Comparison of ENCODE assay signal across 11 cellular contexts in genomic region chr9:129608561-129609481, GRCh38. TPM values are rescaled to one million over a fixed set of nuclear protein-coding genes. Genes with fewer than 3 reads are reported as not detected.
DNase-seq lines count a peak whose midpoint lies in the region; ATAC-seq and TF ChIP-seq lines count a peak whose summit lies in the region.
"Had no signal": no experiment of that assay in that cellular context is flagged by ENCODE, and none has a peak within 500 bp of the region (broad histone marks: within the 10 kb centered on the region; RNA-seq: fewer than 3 reads in every experiment).

No MANE protein-coding gene starts in this region.

- no peaks in the 10 kb centered on the region for H3K9me3 Mint-ChIP-seq in MCF 10A (ENCODE audit: unreplicated experiment)
- no peaks in the 10 kb centered on the region for H3K9me3 Mint-ChIP-seq in natural killer cell treated with Interleukin-12 subunit alpha and Interleukin-12 subunit beta and Interleukin-15 and Interleukin-18, amount 100 ng/mL, for 72 hours
- H3K9me3 Mint-ChIP-seq: activated B cell treated with CpG ODN at 0.5 μM for 24 hours had no signal

- H3K27ac ChIP-seq in breast epithelium (peak overlapping the region; percentile 91 to 94), uterus (peak overlapping the region; percentile 89 to 90)
- H3K27ac ChIP-seq in effector memory CD4-positive, alpha-beta T cell (ENCODE audit: insufficient read depth, low read length, poor library complexity, severe bottlenecking), result peak overlapping the region; percentile 25

- H3K27me3 ChIP-seq in breast epithelium (no peaks in the 10 kb centered on the region), uterus (no peaks in the 10 kb centered on the region)
- no peaks in the 10 kb centered on the region for H3K27me3 ChIP-seq in effector memory CD4-positive, alpha-beta T cell (replicated peaks; ENCODE audit: control insufficient read depth, insufficient read depth, low read length, poor library complexity, severe bottlenecking)

- H3K27me3 Mint-ChIP-seq in MCF 10A (ENCODE audit: insufficient read depth, unreplicated experiment), result no peaks in the 10 kb centered on the region
- H3K27me3 Mint-ChIP-seq in natural killer cell treated with Interleukin-12 subunit alpha and Interleukin-12 subunit beta and Interleukin-15 and Interleukin-18, amount 100 ng/mL, for 72 hours, result peaks cover 0 to 2% of the 10 kb centered on the region in 2 donors

- no peak overlapping the region for H3K4me3 Mint-ChIP-seq in MCF 10A (ENCODE audit: unreplicated experiment)
- peak overlapping the region; percentile 36 for H3K4me3 Mint-ChIP-seq in natural killer cell treated with Interleukin-12 subunit alpha and Interleukin-12 subunit beta and Interleukin-15 and Interleukin-18, amount 100 ng/mL, for 72 hours

- H3K4me3 ChIP-seq in breast epithelium (no peak overlapping the region), uterus (no peak overlapping the region)
- no peak overlapping the region for H3K4me3 ChIP-seq in effector memory CD4-positive, alpha-beta T cell (ENCODE audit: insufficient read depth, low read depth, low read length, poor library complexity, severe bottlenecking)

- H3K9me3 ChIP-seq in breast epithelium (no peaks in the 10 kb centered on the region), uterus (no peaks in the 10 kb centered on the region)
- no peaks in the 10 kb centered on the region for H3K9me3 ChIP-seq in effector memory CD4-positive, alpha-beta T cell (ENCODE audit: control insufficient read depth, low read length)

- no peak for ATAC-seq in natural killer cell treated with Interleukin-12 subunit alpha and Interleukin-12 subunit beta and Interleukin-15 and Interleukin-18, amount 100 ng/mL, for 72 hours
- ATAC-seq in HG02759 (IDR thresholded peaks at IDR 0.05; ENCODE audit: unreplicated experiment), result no peak

- H3K27ac Mint-ChIP-seq in MCF 10A (ENCODE audit: low read depth, unreplicated experiment), result no peak overlapping the region
- peak overlapping the region in 1 of 2 donors; percentile 25 for H3K27ac Mint-ChIP-seq in natural killer cell treated with Interleukin-12 subunit alpha and Interleukin-12 subunit beta and Interleukin-15 and Interleukin-18, amount 100 ng/mL, for 72 hours

- CTCF ChIA-PET in MCF 10A (lab: Yijun Ruan, JAX), result interaction anchor here (0.5 to 2.7 kb wide), 14 partner anchors 12 to 600 kb away, joined by 3 to 25 read pairs (median 5); no protein-coding TSS in a partner anchor

- peaks cover 12 to 18% of the 10 kb centered on the region in 2 donors for H3K4me1 ChIP-seq in breast epithelium
- peaks cover 30% of the 10 kb centered on the region for H3K4me1 ChIP-seq in effector memory CD4-positive, alpha-beta T cell (ENCODE audit: control insufficient read depth, insufficient read depth, low read length, poor library complexity, severe bottlenecking)
- peaks cover 0 to 12% of the 10 kb centered on the region in 2 donors for H3K4me1 ChIP-seq in uterus

- TF ChIP-seq POLR2A in breast epithelium (IDR thresholded peaks at IDR 0.05) (no peak), uterus (IDR thresholded peaks at IDR 0.05) (no peak)

- H3K36me3 Mint-ChIP-seq in MCF 10A (ENCODE audit: insufficient read depth, unreplicated experiment), result no peaks in the 10 kb centered on the region
- H3K36me3 Mint-ChIP-seq in natural killer cell treated with Interleukin-12 subunit alpha and Interleukin-12 subunit beta and Interleukin-15 and Interleukin-18, amount 100 ng/mL, for 72 hours, result no peaks in the 10 kb centered on the region

- TF ChIP-seq CTCF in breast epithelium (IDR thresholded peaks at IDR 0.05) (no peak), MCF 10A (IDR thresholded peaks at IDR 0.05; ENCODE audit: unreplicated experiment) (no peak), uterus (IDR thresholded peaks at IDR 0.05) (no peak)

- H3K36me3 ChIP-seq in breast epithelium (no peaks in the 10 kb centered on the region), uterus (no peaks in the 10 kb centered on the region)
- no peaks in the 10 kb centered on the region for H3K36me3 ChIP-seq in effector memory CD4-positive, alpha-beta T cell (ENCODE audit: control insufficient read depth, insufficient read depth, low read length)

- POLR2A ChIA-PET in MCF 10A (lab: Yijun Ruan, JAX), result interaction anchor here (0.9 to 2.9 kb wide), 6 partner anchors 15 to 470 kb away, joined by 3 to 13 read pairs (median 4); no protein-coding TSS in a partner anchor

- peaks cover 13% of the 10 kb centered on the region for H3K4me1 Mint-ChIP-seq in MCF 10A (ENCODE audit: insufficient read depth, unreplicated experiment)
- peaks cover 22 to 29% of the 10 kb centered on the region in 2 donors for H3K4me1 Mint-ChIP-seq in natural killer cell treated with Interleukin-12 subunit alpha and Interleukin-12 subunit beta and Interleukin-15 and Interleukin-18, amount 100 ng/mL, for 72 hours (ENCODE audit: low read depth in 2 of 2)

- no TSS peak for BruUV-seq in MCF 10A (replicated peaks; lab: Mats Ljungman, UMichigan)

- intact Hi-C loops in breast epithelium (cut with DNase I; ENCODE audit: low total_unique reads) (no loop called here), MCF 10A (cut with micrococcal nuclease) (loop anchor here (5.0 kb wide), 2 partner anchors 122 to 277 kb away; no protein-coding TSS in a partner anchor), uterus (cut with DNase I; ENCODE audit: low total_unique reads) (loop anchor here (5.0 kb wide), 2 partner anchors 107 to 437 kb away; no protein-coding TSS in a partner anchor)

- DNase-seq in breast epithelium (ENCODE audit: low spot score in 2 of 2), result no peak
- no peak for DNase-seq in MCF 10A (ENCODE audit: unreplicated experiment)
- DNase-seq in effector memory CD4-positive, alpha-beta T cell, result no peak
- DNase-seq in natural killer cell treated with Interleukin-12 subunit alpha and Interleukin-12 subunit beta and Interleukin-15 and Interleukin-18, amount 100 ng/mL, for 72 hours (ENCODE audit: low spot score), result no peak
- no peak for DNase-seq in uterus
- DNase-seq in middle frontal gyrus (ENCODE audit: extremely low spot score, low spot score), result no peak
- DNase-seq in COR-L47 (lab: John Stamatoyannopoulos, UW), result no peak
- DNase-seq: activated B cell treated with CpG ODN at 0.5 μM for 24 hours, NCI-H1092 treated with DMSO at 0.1 percent for 48 hours had no signal

RNA-seq across cellular contexts. Expression of gene C9orf50, which starts 12.1 kb away (rescaled TPM):
- under 1 TPM in 1 of 3 donors, not detected in 2; 0.48 TPM for total RNA-seq in breast epithelium
- total RNA-seq in MCF 10A (2022), result 0.20 TPM in 1 of 2 replicates, not detected in the other
- total RNA-seq in natural killer cell treated with Interleukin-12 subunit alpha and Interleukin-12 subunit beta and Interleukin-15 and Interleukin-18, amount 100 ng/mL, for 72 hours, result not detected
- total RNA-seq in uterus, result under 1 TPM in 1 of 4 donors, not detected in 3; 0.35 TPM
- total RNA-seq: activated B cell treated with CpG ODN at 0.5 μM for 24 hours, pulmonary artery endothelial cell had no signal

RNA-seq across cellular contexts. Expression of gene NTMT1, which starts 17.1 kb away (rescaled TPM):
- 10 to 100 TPM; 17.8 to 31.1 (median 27.4) TPM for total RNA-seq in breast epithelium
- 32.9 and 49.2 TPM in 2 replicates for total RNA-seq in MCF 10A (2022)
- 10 to 100 TPM; 28.9 to 63.1 TPM for total RNA-seq in natural killer cell treated with Interleukin-12 subunit alpha and Interleukin-12 subunit beta and Interleukin-15 and Interleukin-18, amount 100 ng/mL, for 72 hours
- total RNA-seq in uterus, result 10 to 100 TPM in 3 of 4 donors, 1 to 10 TPM in 1; 1.8 to 30.8 (median 21.6) TPM

RNA-seq across cellular contexts. Expression of gene ASB6, which starts 33.1 kb away (rescaled TPM):
- 10 to 100 TPM; 11.2 to 24.4 (median 21.6) TPM for total RNA-seq in breast epithelium
- total RNA-seq in MCF 10A (2022), result 14.4 TPM in 2 replicates
- total RNA-seq in natural killer cell treated with Interleukin-12 subunit alpha and Interleukin-12 subunit beta and Interleukin-15 and Interleukin-18, amount 100 ng/mL, for 72 hours, result 10 to 100 TPM; 31.0 to 42.5 TPM
- 10 to 100 TPM in 2 of 4 donors, 1 to 10 TPM in 2; 1.3 to 20.3 (median 8.5) TPM for total RNA-seq in uterus

RNA-seq across cellular contexts. Expression of gene PRRX2, which starts 56.6 kb away (rescaled TPM):
- 10 to 100 TPM in 1 of 3 donors, 1 to 10 TPM in 2; 4.4 to 35.1 (median 9.9) TPM for total RNA-seq in breast epithelium
- total RNA-seq in MCF 10A (2022), result not detected in 2 replicates
- total RNA-seq in natural killer cell treated with Interleukin-12 subunit alpha and Interleukin-12 subunit beta and Interleukin-15 and Interleukin-18, amount 100 ng/mL, for 72 hours, result not detected
- 1 to 10 TPM in 2 of 4 donors, not detected in 2; 3.5 to 5.5 TPM for total RNA-seq in uterus
- total RNA-seq: activated B cell treated with CpG ODN at 0.5 μM for 24 hours, pulmonary artery endothelial cell had no signal

Comparison
In these comparisons a context has a peak if more than half of its experiments do, and no peak if none do; other contexts are left out.
1. H3K27ac ChIP-seq: peak in every context shown above with its lines; median percentile 92 in breast epithelium; 90 in uterus; 25 in effector memory CD4-positive, alpha-beta T cell.